30 cellular contexts compared by ENCODE assay signal in genomic region chr4:121876976-121877773, GRCh38. TPM values are rescaled to one million over a fixed set of nuclear protein-coding genes. Genes with fewer than 3 reads are reported as not detected.
A peak's percentile ranks its signal among the peaks of the same experiment; 100 is the strongest.
DNase-seq lines count a peak whose midpoint lies in the region; ATAC-seq, FAIRE-seq and TF ChIP-seq lines count a peak whose summit lies in the region.
"Had no signal": no experiment of that assay in that cellular context is flagged by ENCODE, and none has a peak within 500 bp of the region (broad histone marks: within the 10 kb centered on the region; RNA-seq: fewer than 3 reads in every experiment).

No MANE protein-coding gene starts in this region.

- H3K27me3 ChIP-seq in A673 (replicated peaks; ENCODE audit: insufficient read depth, low read depth, low read length, poor library complexity) (peaks cover 9% of the 10 kb centered on the region), kidney epithelial cell (ENCODE audit: control insufficient read depth, insufficient read depth, low read length) (no peaks in the 10 kb centered on the region), tibial nerve (no peaks in the 10 kb centered on the region)

- H3K27ac Mint-ChIP-seq in WTC11: no peak overlapping the region
- H3K27ac Mint-ChIP-seq: activated CD8-positive, alpha-beta memory T cell treated with anti-CD3 and anti-CD28 coated beads, Interleukin-2, amount 10 ng/mL, durations not matched to agents 7 days and 5 days; activated naive CD8-positive, alpha-beta T cell treated with anti-CD3 and anti-CD28 coated beads, Interleukin-2, amount 50 U/mL, for 24 hours; CD4-positive, alpha-beta T cell; natural killer cell treated with Interleukin-12 subunit alpha and Interleukin-12 subunit beta and Interleukin-15 and Interleukin-18, amount 100 ng/mL, for 72 hours; stimulated activated effector memory CD8-positive, alpha-beta T cell treated with anti-CD3 and anti-CD28 coated beads, Interleukin-12 subunit alpha, Interleukin-12 subunit beta, amount 100 ng/mL, for 72 hours; type B pancreatic cell had no signal

- TF ChIP-seq CTCF in A673 (conservative IDR thresholded peaks at IDR 0.05; ENCODE audit: low read depth, low read length) (no peak), WTC11 (IDR thresholded peaks at IDR 0.05) (no peak), kidney epithelial cell (IDR thresholded peaks at IDR 0.05; ENCODE audit: insufficient read depth, low read length, poor library complexity, severe bottlenecking) (peak; percentile 16), tibial nerve (IDR thresholded peaks at IDR 0.05) (no peak)

- FAIRE-seq in RCC 7860 (lab: Jason Lieb, UNC): no peak
- FAIRE-seq: endometrium, GM12878, H1 had no signal

- 67% methylated on average over 4 of the region's 4 CpGs for WGBS in tibial nerve, 2 donors

- no peak for TF ChIP-seq EP300 in tibial nerve (IDR thresholded peaks at IDR 0.05)

- no peak overlapping the region for H3K27ac ChIP-seq in A673 (ENCODE audit: low read depth, low read length, poor library complexity, severe bottlenecking)
- no peak overlapping the region for H3K27ac ChIP-seq in tibial nerve
- H3K27ac ChIP-seq: esophagus squamous epithelium, gastroesophageal sphincter, HL-60 had no signal

- H3K9me3 Mint-ChIP-seq in WTC11: no peaks in the 10 kb centered on the region
- H3K9me3 Mint-ChIP-seq: activated naive CD8-positive, alpha-beta T cell treated with anti-CD3 and anti-CD28 coated beads, Interleukin-2, amount 50 U/mL, for 24 hours; activated T-cell treated with anti-CD3 and anti-CD28 coated beads, Interleukin-2, amount 50 U/mL, for 4 hours; CD4-positive, alpha-beta T cell; central memory CD8-positive, alpha-beta T cell; natural killer cell treated with Interleukin-12 subunit alpha and Interleukin-12 subunit beta and Interleukin-15 and Interleukin-18, amount 100 ng/mL, for 72 hours; stimulated activated effector memory CD8-positive, alpha-beta T cell treated with anti-CD3 and anti-CD28 coated beads, Interleukin-12 subunit alpha, Interleukin-12 subunit beta, amount 100 ng/mL, for 72 hours; type B pancreatic cell had no signal

- TF ChIP-seq POLR2A in tibial nerve (IDR thresholded peaks at IDR 0.05): no peak

- H3K4me1 Mint-ChIP-seq in WTC11: no peaks in the 10 kb centered on the region
- H3K4me1 Mint-ChIP-seq: central memory CD8-positive, alpha-beta T cell; stimulated activated effector memory CD8-positive, alpha-beta T cell treated with anti-CD3 and anti-CD28 coated beads, Interleukin-12 subunit alpha, Interleukin-12 subunit beta, amount 100 ng/mL, for 72 hours had no signal

- no peaks in the 10 kb centered on the region for H3K9me3 ChIP-seq in A673 (ENCODE audit: low read depth, low read length, poor library complexity, severe bottlenecking)
- no peaks in the 10 kb centered on the region for H3K9me3 ChIP-seq in tibial nerve
- H3K9me3 ChIP-seq: esophagus squamous epithelium, gastroesophageal sphincter had no signal

- H3K4me1 ChIP-seq in A673 (ENCODE audit: insufficient read depth, low read length, poor library complexity, severe bottlenecking) (no peaks in the 10 kb centered on the region), tibial nerve (no peaks in the 10 kb centered on the region)
- H3K4me1 ChIP-seq: esophagus squamous epithelium, gastroesophageal sphincter had no signal

- H3K27me3 Mint-ChIP-seq in WTC11 (ENCODE audit: low read depth): peaks cover 5% of the 10 kb centered on the region; the same call in 1 of the 2 replicates
- H3K27me3 Mint-ChIP-seq: type B pancreatic cell had no signal

- intact Hi-C loops in A673 (cut with micrococcal nuclease; ENCODE audit: unreplicated experiment): no loop called here

- POLR2A ChIA-PET in A673 (lab: Charles Lee; ENCODE audit: low non-redundant PET): interaction anchor here (0.6 kb wide), 1 partner anchor 181 kb away, joined by 3 read pairs; no protein-coding TSS in a partner anchor
- POLR2A ChIA-PET in WTC11 (lab: Charles Lee): no interaction called here

- ATAC-seq in WTC11 (peak; percentile 47), HG02623 (IDR thresholded peaks at IDR 0.05; ENCODE audit: unreplicated experiment) (no peak)
- ATAC-seq: activated CD8-positive, alpha-beta memory T cell treated with anti-CD3 and anti-CD28 coated beads, Interleukin-2, amount 10 ng/mL, durations not matched to agents 7 days and 5 days; activated naive CD8-positive, alpha-beta T cell treated with anti-CD3 and anti-CD28 coated beads, Interleukin-2, amount 50 U/mL, for 24 hours; activated T-cell treated with anti-CD3 and anti-CD28 coated beads, Interleukin-2, amount 50 U/mL, for 4 hours; gastroesophageal sphincter; GM12878; left cardiac atrium; natural killer cell treated with Interleukin-12 subunit alpha and Interleukin-12 subunit beta and Interleukin-15 and Interleukin-18, amount 100 ng/mL, for 72 hours; stimulated activated effector memory CD8-positive, alpha-beta T cell treated with anti-CD3 and anti-CD28 coated beads, Interleukin-12 subunit alpha, Interleukin-12 subunit beta, amount 100 ng/mL, for 72 hours had no signal

- H3K36me3 ChIP-seq in A673 (ENCODE audit: insufficient read depth, low read length, poor library complexity, severe bottlenecking): no peaks in the 10 kb centered on the region
- no peaks in the 10 kb centered on the region for H3K36me3 ChIP-seq in kidney epithelial cell (ENCODE audit: control insufficient read depth, insufficient read depth, low read length)
- no peaks in the 10 kb centered on the region for H3K36me3 ChIP-seq in tibial nerve
- H3K36me3 ChIP-seq: esophagus squamous epithelium, gastroesophageal sphincter had no signal

- CTCF ChIA-PET in A673 (lab: Charles Lee) (interaction anchor here (0.6 kb wide), 2 partner anchors 23 to 1795 kb away, joined by 3 to 4 read pairs; no protein-coding TSS in a partner anchor), WTC11 (lab: Charles Lee) (interaction anchor here (0.7 to 0.9 kb wide), 2 partner anchors 23 to 111 kb away, joined by 4 read pairs; no protein-coding TSS in a partner anchor)

- H3K4me3 Mint-ChIP-seq in WTC11: no peak overlapping the region
- H3K4me3 Mint-ChIP-seq: activated CD8-positive, alpha-beta memory T cell treated with anti-CD3 and anti-CD28 coated beads, Interleukin-2, amount 10 ng/mL, durations not matched to agents 7 days and 5 days; activated naive CD8-positive, alpha-beta T cell treated with anti-CD3 and anti-CD28 coated beads, Interleukin-2, amount 50 U/mL, for 24 hours; activated T-cell treated with anti-CD3 and anti-CD28 coated beads, Interleukin-2, amount 50 U/mL, for 4 hours; CD4-positive, alpha-beta T cell; central memory CD8-positive, alpha-beta T cell; natural killer cell treated with Interleukin-12 subunit alpha and Interleukin-12 subunit beta and Interleukin-15 and Interleukin-18, amount 100 ng/mL, for 72 hours; stimulated activated effector memory CD8-positive, alpha-beta T cell treated with anti-CD3 and anti-CD28 coated beads, Interleukin-12 subunit alpha, Interleukin-12 subunit beta, amount 100 ng/mL, for 72 hours; type B pancreatic cell had no signal

- H3K4me3 ChIP-seq in A673 (ENCODE audit: low read depth, low read length, poor library complexity, severe bottlenecking): no peak overlapping the region
- H3K4me3 ChIP-seq in kidney epithelial cell (ENCODE audit: low read depth, low read length): no peak overlapping the region
- no peak overlapping the region for H3K4me3 ChIP-seq in tibial nerve
- H3K4me3 ChIP-seq: esophagus squamous epithelium, gastroesophageal sphincter, GM12878 had no signal

- DNase-seq in A673 (ENCODE audit: low spot score) (peak; percentile 55), HT1080 (ENCODE audit: low read depth) (peak; percentile 23), WTC11 (ENCODE audit: low spot score) (peak; percentile 10), kidney epithelial cell (ENCODE audit: low read depth) (no peak), RCC 7860 (ENCODE audit: low spot score) (no peak), tibial nerve (ENCODE audit: low spot score in 2 of 2) (no peak), NCI-H446 (lab: John Stamatoyannopoulos, UW) (no peak)
- DNase-seq: activated CD8-positive, alpha-beta memory T cell treated with anti-CD3 and anti-CD28 coated beads, Interleukin-2, amount 10 ng/mL, durations not matched to agents 7 days and 5 days; activated gamma-delta T cell; activated naive CD8-positive, alpha-beta T cell treated with anti-CD3 and anti-CD28 coated beads, Interleukin-2, amount 50 U/mL, for 24 hours; activated T-cell treated with anti-CD3 and anti-CD28 coated beads, Interleukin-2, amount 50 U/mL, for 4 hours; AML-193; CD4-positive, alpha-beta T cell; esophagus squamous epithelium; hypothalamus; Karpas-422; left cardiac atrium; NCI-H1436; NCI-H226; NCI-H774 had no signal

- no TSS peak for BruUV-seq in A673 (replicated peaks; lab: Mats Ljungman, UMichigan)

- no peaks in the 10 kb centered on the region for H3K36me3 Mint-ChIP-seq in WTC11
- H3K36me3 Mint-ChIP-seq: activated CD8-positive, alpha-beta memory T cell treated with anti-CD3 and anti-CD28 coated beads, Interleukin-2, amount 10 ng/mL, durations not matched to agents 7 days and 5 days; natural killer cell treated with Interleukin-12 subunit alpha and Interleukin-12 subunit beta and Interleukin-15 and Interleukin-18, amount 100 ng/mL, for 72 hours; stimulated activated effector memory CD8-positive, alpha-beta T cell treated with anti-CD3 and anti-CD28 coated beads, Interleukin-12 subunit alpha, Interleukin-12 subunit beta, amount 100 ng/mL, for 72 hours; type B pancreatic cell had no signal

TF ChIP-seq in WTC11, 78 proteins besides CTCF, POLR2A, EP300 and RAD21 (continues in another document):
- TF ChIP-seq NR3C1 (CRISPR knock-in tag; conservative IDR thresholded peaks at IDR 0.05; ENCODE audit: low read depth) (no peak), E2F1 (CRISPR knock-in tag; IDR thresholded peaks at IDR 0.05) (no peak)

RNA-seq across cellular contexts. Expression of gene BBS7, which starts 6.9 kb away (rescaled TPM):
- 26.7 and 32.5 TPM in 2 replicates for total RNA-seq in A673 (2021)
- total RNA-seq in HT1080 (2014; rRNA removed; shearing (Covaris generic)): 11.0 and 13.4 TPM in 2 replicates
- 18.9 and 19.9 TPM in 2 replicates for polyA plus RNA-seq in HT1080 (2015; cell fraction: cytosol; rRNA removed)
- polyA plus RNA-seq in HT1080 (2015; cell fraction: nucleus; rRNA removed): 20.2 and 26.1 TPM in 2 replicates
- 18.9 to 25.0 TPM (median 20.5 TPM) in 3 replicates for total RNA-seq in WTC11 (2021)
- 15.5 and 31.5 TPM in 2 replicates for total RNA-seq in kidney epithelial cell
- 10 to 100 TPM; 19.4 to 25.8 (median 23.6) TPM for total RNA-seq in tibial nerve

RNA-seq across cellular contexts. Expression of gene CCNA2, which starts 53.5 kb away (rescaled TPM):
- total RNA-seq in A673 (2021) (99.0 and 105 TPM in 2 replicates), WTC11 (2021) (77.1 to 95.1 TPM (median 81.1 TPM) in 3 replicates), kidney epithelial cell (7.2 and 9.2 TPM in 2 replicates), tibial nerve (1 to 10 TPM; 1.2 to 5.2 (median 3.4) TPM)
- total RNA-seq in HT1080 (2014; rRNA removed; shearing (Covaris generic)): 175 and 190 TPM in 2 replicates
- polyA plus RNA-seq in HT1080 (2015; cell fraction: cytosol; rRNA removed): 113 and 116 TPM in 2 replicates
- 87.4 and 93.5 TPM in 2 replicates for polyA plus RNA-seq in HT1080 (2015; cell fraction: nucleus; rRNA removed)

Comparison
In these comparisons a context has a peak if more than half of its experiments do, and no peak if none do; other contexts are left out.
1. DNase-seq: peak in A673 (single experiment), HT1080 (single experiment) and WTC11 (single experiment); none in kidney epithelial cell (single experiment), RCC 7860 (single experiment), tibial nerve (0 of 2) and NCI-H446 (0 of 2).